Comparison of ENCODE assay signal across 8 cellular contexts in the genomic region with DNA sequence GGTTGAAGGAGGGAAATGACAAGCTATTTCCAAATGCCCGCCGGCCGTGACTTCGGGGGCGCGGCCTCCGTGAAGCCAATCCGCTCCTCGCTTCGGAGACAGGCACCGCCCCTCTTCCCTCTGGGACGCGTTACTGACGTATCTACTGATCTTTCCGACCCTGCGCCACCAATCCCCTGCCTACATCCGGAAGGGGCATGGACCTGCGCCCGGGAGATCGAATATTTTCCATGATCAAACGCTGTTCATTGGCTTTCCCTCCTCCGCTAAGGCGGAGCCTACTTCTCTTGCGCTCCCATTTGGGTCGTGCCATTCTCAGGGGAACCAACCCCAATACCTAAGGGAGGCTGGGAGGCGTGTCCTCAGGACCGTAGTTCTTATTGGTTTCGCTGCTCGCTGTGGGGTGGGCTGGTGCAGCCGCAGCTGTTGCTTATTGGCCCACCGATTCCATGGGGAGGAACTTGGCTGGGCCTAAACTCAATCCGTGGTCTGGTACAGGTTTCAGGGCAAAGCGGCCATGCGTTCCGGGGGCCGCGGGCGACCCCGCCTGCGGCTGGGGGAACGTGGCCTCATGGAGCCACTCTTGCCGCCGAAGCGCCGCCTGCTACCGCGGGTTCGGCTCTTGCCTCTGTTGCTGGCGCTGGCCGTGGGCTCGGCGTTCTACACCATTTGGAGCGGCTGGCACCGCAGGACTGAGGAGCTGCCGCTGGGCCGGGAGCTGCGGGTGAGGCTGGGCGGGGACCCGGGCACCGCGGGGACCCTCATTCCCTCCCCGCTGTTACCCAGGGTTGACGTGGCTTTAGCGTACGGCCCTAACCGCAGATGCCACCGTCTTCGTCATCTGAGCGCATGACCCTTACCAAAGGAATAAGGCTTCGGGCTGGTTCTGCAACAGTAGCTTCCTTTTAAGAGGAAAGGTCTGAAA. TPM values are rescaled to one million over a fixed set of nuclear protein-coding genes. Genes with fewer than 3 reads are reported as not detected.
DNase-seq lines count a peak whose midpoint lies in the region; ATAC-seq and TF ChIP-seq lines count a peak whose summit lies in the region.

Gene QPCTL, plus strand, starts transcription at position 480 of the 925 bp plus-strand sequence. Its CDS starts 38 bp downstream, at position 518.

- DNase-seq in GM04504 (ENCODE audit: low read depth): peak; percentile 100
- peak; percentile 99 for DNase-seq in NCI-H1048 (lab: John Stamatoyannopoulos, UW)
- peak; percentile 92 for DNase-seq in SK-N-SH
- DNase-seq in globus pallidus (ENCODE audit: low spot score): peak; percentile 99
- peak; percentile 96 to 100 (median 99) for DNase-seq in nucleus accumbens (lab: John Stamatoyannopoulos, UW)

- POLR2A ChIA-PET in SK-N-SH (lab: Yijun Ruan, JAX): interaction anchor here (0.6 to 2.1 kb wide), 14 partner anchors 12 to 320 kb away, joined by 3 to 16 read pairs (median 5); partner anchors contain the start of genes FBXO46 and SIX5

- H3K27me3 Mint-ChIP-seq in activated naive CD4-positive, alpha-beta T cell treated with anti-CD3 and anti-CD28 coated beads, Interleukin-2, amount 50 U/mL, for 24 hours: no peaks in the 10 kb centered on the region

- H3K9me3 ChIP-seq in SK-N-SH: no peaks in the 10 kb centered on the region

- H3K27me3 ChIP-seq in SK-N-SH (ENCODE audit: insufficient read depth): no peaks in the 10 kb centered on the region

- peaks cover 11% of the 10 kb centered on the region for H3F3A ChIP-seq in SK-N-SH (replicated peaks; ENCODE audit: insufficient read depth)

- H3K79me2 ChIP-seq in SK-N-SH (ENCODE audit: insufficient read depth): peaks cover 39% of the 10 kb centered on the region

- H3K4me3 Mint-ChIP-seq in activated naive CD4-positive, alpha-beta T cell treated with anti-CD3 and anti-CD28 coated beads, Interleukin-2, amount 50 U/mL, for 24 hours: peak within 1 kb of the TSS; percentile 94

- peaks cover 25% of the 10 kb centered on the region for H3K4me1 Mint-ChIP-seq in activated naive CD4-positive, alpha-beta T cell treated with anti-CD3 and anti-CD28 coated beads, Interleukin-2, amount 50 U/mL, for 24 hours

- no peak for TF ChIP-seq RAD21 in SK-N-SH (IDR thresholded peaks at IDR 0.05; ENCODE audit: low read length)

- H3K27ac ChIP-seq in SK-N-SH (ENCODE audit: low read depth in 2 of 2, low read length in 1 of 2) (peak within 1 kb of the TSS; percentile 86 to 87), temporal lobe (ENCODE audit: low read depth, low read length) (peak within 1 kb of the TSS; percentile 80)

- H3K4me1 ChIP-seq in SK-N-SH (ENCODE audit: control insufficient read depth in 1 of 2, insufficient read depth in 2 of 2, low read depth in 1 of 2, low read length in 1 of 2): peaks cover 0 to 6% of the 10 kb centered on the region in 2 experiments; a peak in 1 of 4 replicates

- 1% methylated on average over 40 of the region's 70 CpGs for WGBS in SK-N-SH (ENCODE audit: low lambda C conversion rate)

- H2AFZ ChIP-seq in SK-N-SH (ENCODE audit: low read depth): peak within 1 kb of the TSS; percentile 86

- 0 out of 2 replicates have a peak, but pooled peaks cover 4% of the 10 kb centered on the region for H4K20me1 ChIP-seq in SK-N-SH (ENCODE audit: insufficient read depth)

- CTCF ChIA-PET in SK-N-SH (lab: Yijun Ruan, JAX): interaction anchor here (0.7 to 6.8 kb wide), 32 partner anchors 10 to 1209 kb away, joined by 3 to 106 read pairs (median 4); partner anchors contain the start of genes DMPK, DMWD, FBXO46 and SIX5

- TF ChIP-seq CTCF in SK-N-SH (IDR thresholded peaks at IDR 0.05): no peak

- peak within 1 kb of the TSS; percentile 88 for H3K4me2 ChIP-seq in SK-N-SH

- H3K27ac Mint-ChIP-seq in activated naive CD4-positive, alpha-beta T cell treated with anti-CD3 and anti-CD28 coated beads, Interleukin-2, amount 50 U/mL, for 24 hours: peak within 1 kb of the TSS; percentile 99

- TF ChIP-seq EP300 in SK-N-SH (IDR thresholded peaks at IDR 0.05; ENCODE audit: borderline replicate concordance in 1 of 2, low read depth in 1 of 2, low read length in 1 of 2): no peak; a peak in 1 of 4 replicates

- H3K4me3 ChIP-seq in SK-N-SH (ENCODE audit: low read depth in 2 of 2, low read length in 1 of 2): peak within 1 kb of the TSS; percentile 71 to 91

- peaks cover 6 to 17% of the 10 kb centered on the region in 2 experiments for H3K36me3 ChIP-seq in SK-N-SH (replicated peaks in 1 of 2; ENCODE audit: control insufficient read depth in 1 of 2, insufficient read depth in 2 of 2, low read length in 1 of 2)

- H3K9me3 Mint-ChIP-seq in activated naive CD4-positive, alpha-beta T cell treated with anti-CD3 and anti-CD28 coated beads, Interleukin-2, amount 50 U/mL, for 24 hours: no peaks in the 10 kb centered on the region

- no peaks in the 10 kb centered on the region for H3K9me2 ChIP-seq in SK-N-SH

- H3K36me3 Mint-ChIP-seq in activated naive CD4-positive, alpha-beta T cell treated with anti-CD3 and anti-CD28 coated beads, Interleukin-2, amount 50 U/mL, for 24 hours: peaks cover 12% of the 10 kb centered on the region

- H3K9ac ChIP-seq in SK-N-SH: peak within 1 kb of the TSS; percentile 82

- peak; percentile 87 for ATAC-seq in HG02571 (IDR thresholded peaks at IDR 0.05; ENCODE audit: unreplicated experiment)

TF ChIP-seq in SK-N-SH, 30 proteins besides CTCF, POLR2A, EP300 and RAD21 (continues in another document):
- TF ChIP-seq, protein P1, sequence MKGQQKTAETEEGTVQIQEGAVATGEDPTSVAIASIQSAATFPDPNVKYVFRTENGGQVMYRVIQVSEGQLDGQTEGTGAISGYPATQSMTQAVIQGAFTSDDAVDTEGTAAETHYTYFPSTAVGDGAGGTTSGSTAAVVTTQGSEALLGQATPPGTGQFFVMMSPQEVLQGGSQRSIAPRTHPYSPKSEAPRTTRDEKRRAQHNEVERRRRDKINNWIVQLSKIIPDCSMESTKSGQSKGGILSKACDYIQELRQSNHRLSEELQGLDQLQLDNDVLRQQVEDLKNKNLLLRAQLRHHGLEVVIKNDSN (IDR thresholded peaks at IDR 0.05; ENCODE audit: borderline replicate concordance, low read depth): no peak
- peak; percentile 43; the same call in 1 of the 2 replicates for TF ChIP-seq MAX (IDR thresholded peaks at IDR 0.05; ENCODE audit: low read depth)
- TF ChIP-seq TEAD4 (IDR thresholded peaks at IDR 0.05; ENCODE audit: borderline replicate concordance, insufficient read depth): no peak
- no peak for TF ChIP-seq FOXJ3 (CRISPR knock-in tag; IDR thresholded peaks at IDR 0.05)
- TF ChIP-seq GATA2 (CRISPR knock-in tag; IDR thresholded peaks at IDR 0.05): peak; percentile 67
- peak; percentile 70 for TF ChIP-seq POLR2AphosphoS5 (IDR thresholded peaks at IDR 0.05; ENCODE audit: low read depth, low read length)
- TF ChIP-seq RFX5 (IDR thresholded peaks at IDR 0.05; ENCODE audit: low read length): peak; percentile 83
- no peak for TF ChIP-seq FOXM1 (IDR thresholded peaks at IDR 0.05; ENCODE audit: low read depth)
- TF ChIP-seq PBX3 (IDR thresholded peaks at IDR 0.05): no peak; the same call in 1 of the 2 replicates
- TF ChIP-seq ELF1 (IDR thresholded peaks at IDR 0.05): no peak; the same call in 1 of the 2 replicates
- TF ChIP-seq, protein P2, sequence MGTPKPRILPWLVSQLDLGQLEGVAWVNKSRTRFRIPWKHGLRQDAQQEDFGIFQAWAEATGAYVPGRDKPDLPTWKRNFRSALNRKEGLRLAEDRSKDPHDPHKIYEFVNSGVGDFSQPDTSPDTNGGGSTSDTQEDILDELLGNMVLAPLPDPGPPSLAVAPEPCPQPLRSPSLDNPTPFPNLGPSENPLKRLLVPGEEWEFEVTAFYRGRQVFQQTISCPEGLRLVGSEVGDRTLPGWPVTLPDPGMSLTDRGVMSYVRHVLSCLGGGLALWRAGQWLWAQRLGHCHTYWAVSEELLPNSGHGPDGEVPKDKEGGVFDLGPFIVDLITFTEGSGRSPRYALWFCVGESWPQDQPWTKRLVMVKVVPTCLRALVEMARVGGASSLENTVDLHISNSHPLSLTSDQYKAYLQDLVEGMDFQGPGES (IDR thresholded peaks at IDR 0.05; ENCODE audit: low read depth, low read length): no peak; the same call in 1 of the 2 replicates
- peak; percentile 27; the same call in 1 of the 2 replicates for TF ChIP-seq YY1 (IDR thresholded peaks at IDR 0.05; ENCODE audit: low read depth)
- TF ChIP-seq CHD2 (IDR thresholded peaks at IDR 0.05; ENCODE audit: low read length, partially characterized antibody): peak; percentile 37
- TF ChIP-seq SIN3A (IDR thresholded peaks at IDR 0.05; ENCODE audit: borderline replicate concordance, low read depth, low read length): no peak; the same call in 1 of the 2 replicates

RNA-seq across cellular contexts. Expression of gene QPCTL, which starts in this region (rescaled TPM):
- polyA plus RNA-seq in SK-N-SH (2012; rRNA removed): 17.6 and 19.1 TPM in 2 replicates
- 6.5 and 10.1 TPM in 2 replicates for polyA plus RNA-seq in SK-N-SH (2012; cell fraction: cytosol; rRNA removed)
- 35.0 and 38.2 TPM in 2 replicates for polyA plus RNA-seq in SK-N-SH (2012; cell fraction: nucleus; rRNA removed)
- total RNA-seq in temporal lobe: 4.2 TPM

Comparison
In these comparisons a context has a peak if more than half of its experiments do, and no peak if none do; other contexts are left out.
1. Peak in every context shown above with its lines: DNase-seq, ATAC-seq, H3K4me3 ChIP-seq and H3K27ac ChIP-seq.